In the genomic region with DNA sequence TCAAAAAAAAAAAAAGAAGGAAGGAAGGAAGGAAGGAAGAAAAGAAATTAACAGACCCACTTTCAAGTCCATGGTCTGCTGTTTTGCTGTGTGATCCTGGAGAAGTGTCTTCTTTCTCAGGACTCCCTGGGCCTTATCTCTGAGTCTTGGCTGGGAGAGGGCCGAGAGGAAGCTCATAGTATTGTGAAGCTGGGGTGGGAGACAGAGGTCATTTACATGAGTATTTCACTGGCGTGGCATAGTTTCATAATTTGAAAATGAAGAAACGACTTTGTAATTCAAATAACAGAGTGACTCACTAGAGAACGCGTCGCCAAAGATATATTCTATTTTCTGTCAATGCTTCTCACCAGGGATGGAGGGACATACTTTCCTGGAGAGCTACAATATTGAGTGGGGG, we compare ENCODE assay signal across 20 cellular contexts. TPM values are rescaled to one million over a fixed set of nuclear protein-coding genes. Genes with fewer than 3 reads are reported as not detected.
A peak's percentile ranks its signal among the peaks of the same experiment; 100 is the strongest.
DNase-seq lines count a peak whose midpoint lies in the region; ATAC-seq lines count a peak whose summit lies in the region.
"Had no signal": no experiment of that assay in that cellular context is flagged by ENCODE, and none has a peak within 500 bp of the region (broad histone marks: within the 10 kb centered on the region; RNA-seq: fewer than 3 reads in every experiment).

No MANE protein-coding gene starts in this region.

- peaks cover 22% of the 10 kb centered on the region for H4K20me1 ChIP-seq in BLaER1

- H3K9ac ChIP-seq in BLaER1, result no peak overlapping the region

- H3K4me1 Mint-ChIP-seq in activated T-helper 2 cell treated with anti-CD3 and anti-CD28 coated beads, Interferon-gamma antibody, Interleukin-2, Interleukin-4, amounts not matched to agents 10 μg/mL and 5 μg/mL and 100 μg/mL, durations not matched to agents 14 hours and 24 hours and 36 hours (ENCODE audit: low read depth), result peaks cover 28% of the 10 kb centered on the region

- peaks cover 6% of the 10 kb centered on the region for H3K36me3 ChIP-seq in BLaER1
- H3K36me3 ChIP-seq: tibial nerve had no signal

- no peak overlapping the region for H3K4me3 ChIP-seq in BLaER1
- H3K4me3 ChIP-seq: dorsolateral prefrontal cortex, HAP-1, tibial nerve had no signal

- peaks cover 32% of the 10 kb centered on the region for H3K27me3 ChIP-seq in BLaER1
- H3K27me3 ChIP-seq: BE2C, dorsolateral prefrontal cortex had no signal

- H3K27ac ChIP-seq in BLaER1, result no peak overlapping the region
- H3K27ac ChIP-seq: tibial nerve had no signal

- intact Hi-C loops in activated T-helper 2 cell treated with anti-CD3 and anti-CD28 coated beads, Interferon-gamma antibody, Interleukin-2, Interleukin-4, amounts not matched to agents 10 μg/mL and 5 μg/mL and 100 μg/mL, durations not matched to agents 14 hours and 24 hours and 36 hours (cut with micrococcal nuclease), result loop anchor here (10.0 kb wide), 1 partner anchor 139 kb away; no protein-coding TSS in a partner anchor

- no peaks in the 10 kb centered on the region for H3K9me3 ChIP-seq in BLaER1
- H3K9me3 ChIP-seq: BE2C, HAP-1, tibial nerve had no signal

- ATAC-seq in HG02981 (IDR thresholded peaks at IDR 0.05; ENCODE audit: unreplicated experiment) (no peak), HG02642 (IDR thresholded peaks at IDR 0.05; ENCODE audit: poor library complexity, unreplicated experiment) (no peak)
- ATAC-seq: esophagus mucosa, left lobe of liver had no signal

- peak overlapping the region; percentile 11; the same call in 1 of the 2 replicates for H3K4me2 ChIP-seq in BLaER1

- H3K4me1 ChIP-seq in BLaER1, result peaks cover 63% of the 10 kb centered on the region

- H3K4me3 Mint-ChIP-seq in activated T-helper 2 cell treated with anti-CD3 and anti-CD28 coated beads, Interferon-gamma antibody, Interleukin-2, Interleukin-4, amounts not matched to agents 10 μg/mL and 5 μg/mL and 100 μg/mL, durations not matched to agents 14 hours and 24 hours and 36 hours (ENCODE audit: low read depth), result no peak overlapping the region

- H3K36me3 Mint-ChIP-seq in activated T-helper 2 cell treated with anti-CD3 and anti-CD28 coated beads, Interferon-gamma antibody, Interleukin-2, Interleukin-4, amounts not matched to agents 10 μg/mL and 5 μg/mL and 100 μg/mL, durations not matched to agents 14 hours and 24 hours and 36 hours (ENCODE audit: low read depth), result peaks cover 14% of the 10 kb centered on the region

- DNase-seq in HCEC 1CT (peak; percentile 34), amniotic epithelial cell (ENCODE audit: low read depth) (peak; percentile 65), iris pigment epithelial cell (ENCODE audit: low read depth) (peak; percentile 87), NCI-H128 (lab: John Stamatoyannopoulos, UW; ENCODE audit: unreplicated experiment) (no peak)
- no peak for DNase-seq in activated T-helper 2 cell treated with anti-CD3 and anti-CD28 coated beads, Interferon-gamma antibody, Interleukin-2, Interleukin-4, amounts not matched to agents 10 μg/mL and 5 μg/mL and 100 μg/mL, durations not matched to agents 14 hours and 24 hours and 36 hours (ENCODE audit: low spot score)
- DNase-seq: activated CD4-positive, CD25-positive, alpha-beta regulatory T cell treated with anti-CD3 and anti-CD28 coated beads, Interleukin-2, amount 50 U/mL, for 72 hours; activated gamma-delta T cell treated with Interleukin-2 at 50 U/mL for 16 hours; BE2C; dorsolateral prefrontal cortex; NCI-H1048; T-helper 2 cell had no signal

- H3K27ac Mint-ChIP-seq in activated T-helper 2 cell treated with anti-CD3 and anti-CD28 coated beads, Interferon-gamma antibody, Interleukin-2, Interleukin-4, amounts not matched to agents 10 μg/mL and 5 μg/mL and 100 μg/mL, durations not matched to agents 14 hours and 24 hours and 36 hours, result no peak overlapping the region

- peaks cover 21% of the 10 kb centered on the region for H3K27me3 Mint-ChIP-seq in activated T-helper 2 cell treated with anti-CD3 and anti-CD28 coated beads, Interferon-gamma antibody, Interleukin-2, Interleukin-4, amounts not matched to agents 10 μg/mL and 5 μg/mL and 100 μg/mL, durations not matched to agents 14 hours and 24 hours and 36 hours (ENCODE audit: low read depth)

- H3K9me3 Mint-ChIP-seq in activated T-helper 2 cell treated with anti-CD3 and anti-CD28 coated beads, Interferon-gamma antibody, Interleukin-2, Interleukin-4, amounts not matched to agents 10 μg/mL and 5 μg/mL and 100 μg/mL, durations not matched to agents 14 hours and 24 hours and 36 hours, result no peaks in the 10 kb centered on the region

RNA-seq across cellular contexts. Expression of gene C9orf50, which starts 2.4 kb away (rescaled TPM):
- not detected in 2 replicates for total RNA-seq in activated T-helper 2 cell treated with anti-CD3 and anti-CD28 coated beads, Interferon-gamma antibody, Interleukin-2, Interleukin-4, amounts not matched to agents 10 μg/mL and 5 μg/mL and 100 μg/mL, durations not matched to agents 14 hours and 24 hours and 36 hours
- total RNA-seq: esophagus mucosa, left lobe of liver, posterior vena cava, skeletal muscle tissue had no signal

RNA-seq across cellular contexts. Expression of gene NTMT1, which starts 2.6 kb away (rescaled TPM):
- 58.4 and 61.5 TPM in 2 replicates for total RNA-seq in activated T-helper 2 cell treated with anti-CD3 and anti-CD28 coated beads, Interferon-gamma antibody, Interleukin-2, Interleukin-4, amounts not matched to agents 10 μg/mL and 5 μg/mL and 100 μg/mL, durations not matched to agents 14 hours and 24 hours and 36 hours

RNA-seq across cellular contexts. Expression of gene ASB6, which starts 18.6 kb away (rescaled TPM):
- total RNA-seq in activated T-helper 2 cell treated with anti-CD3 and anti-CD28 coated beads, Interferon-gamma antibody, Interleukin-2, Interleukin-4, amounts not matched to agents 10 μg/mL and 5 μg/mL and 100 μg/mL, durations not matched to agents 14 hours and 24 hours and 36 hours, result 21.4 and 22.1 TPM in 2 replicates

RNA-seq across cellular contexts. Expression of gene PRRX2, which starts 42.1 kb away (rescaled TPM):
- total RNA-seq in activated T-helper 2 cell treated with anti-CD3 and anti-CD28 coated beads, Interferon-gamma antibody, Interleukin-2, Interleukin-4, amounts not matched to agents 10 μg/mL and 5 μg/mL and 100 μg/mL, durations not matched to agents 14 hours and 24 hours and 36 hours, result 5.0 and 5.1 TPM in 2 replicates
- total RNA-seq: left lobe of liver had no signal

Comparison
In these comparisons a context has a peak if more than half of its experiments do, and no peak if none do; other contexts are left out.
1. DNase-seq: peak in HCEC 1CT (single experiment), amniotic epithelial cell (single experiment) and iris pigment epithelial cell (single experiment); none in activated T-helper 2 cell treated with anti-CD3 and anti-CD28 coated beads, Interferon-gamma antibody, Interleukin-2, Interleukin-4, amounts not matched to agents 10 μg/mL and 5 μg/mL and 100 μg/mL, durations not matched to agents 14 hours and 24 hours and 36 hours (single experiment) and NCI-H128 (single experiment).